1 cellular context compared by ENCODE assay signal in genomic region chr4:184350213-184350817, GRCh38.
TF ChIP-seq lines count a peak whose summit lies in the region.

No MANE protein-coding gene starts in this region.

TF ChIP-seq in HepG2, 621 proteins besides CTCF, POLR2A, EP300 and RAD21 (continued from another document):
- TF ChIP-seq ARID4A (CRISPR knock-in tag; IDR thresholded peaks at IDR 0.05; ENCODE audit: borderline replicate concordance), result no peak
- TF ChIP-seq KLF6 (CRISPR knock-in tag; IDR thresholded peaks at IDR 0.05), result no peak
- TF ChIP-seq ZNF468 (CRISPR knock-in tag; IDR thresholded peaks at IDR 0.05), result no peak
- TF ChIP-seq IRF9 (CRISPR knock-in tag; IDR thresholded peaks at IDR 0.05; ENCODE audit: borderline replicate concordance), result no peak
- TF ChIP-seq, protein P1, sequence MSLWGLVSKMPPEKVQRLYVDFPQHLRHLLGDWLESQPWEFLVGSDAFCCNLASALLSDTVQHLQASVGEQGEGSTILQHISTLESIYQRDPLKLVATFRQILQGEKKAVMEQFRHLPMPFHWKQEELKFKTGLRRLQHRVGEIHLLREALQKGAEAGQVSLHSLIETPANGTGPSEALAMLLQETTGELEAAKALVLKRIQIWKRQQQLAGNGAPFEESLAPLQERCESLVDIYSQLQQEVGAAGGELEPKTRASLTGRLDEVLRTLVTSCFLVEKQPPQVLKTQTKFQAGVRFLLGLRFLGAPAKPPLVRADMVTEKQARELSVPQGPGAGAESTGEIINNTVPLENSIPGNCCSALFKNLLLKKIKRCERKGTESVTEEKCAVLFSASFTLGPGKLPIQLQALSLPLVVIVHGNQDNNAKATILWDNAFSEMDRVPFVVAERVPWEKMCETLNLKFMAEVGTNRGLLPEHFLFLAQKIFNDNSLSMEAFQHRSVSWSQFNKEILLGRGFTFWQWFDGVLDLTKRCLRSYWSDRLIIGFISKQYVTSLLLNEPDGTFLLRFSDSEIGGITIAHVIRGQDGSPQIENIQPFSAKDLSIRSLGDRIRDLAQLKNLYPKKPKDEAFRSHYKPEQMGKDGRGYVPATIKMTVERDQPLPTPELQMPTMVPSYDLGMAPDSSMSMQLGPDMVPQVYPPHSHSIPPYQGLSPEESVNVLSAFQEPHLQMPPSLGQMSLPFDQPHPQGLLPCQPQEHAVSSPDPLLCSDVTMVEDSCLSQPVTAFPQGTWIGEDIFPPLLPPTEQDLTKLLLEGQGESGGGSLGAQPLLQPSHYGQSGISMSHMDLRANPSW (CRISPR knock-in tag; IDR thresholded peaks at IDR 0.05; ENCODE audit: borderline replicate concordance), result no peak
- TF ChIP-seq, protein P2, sequence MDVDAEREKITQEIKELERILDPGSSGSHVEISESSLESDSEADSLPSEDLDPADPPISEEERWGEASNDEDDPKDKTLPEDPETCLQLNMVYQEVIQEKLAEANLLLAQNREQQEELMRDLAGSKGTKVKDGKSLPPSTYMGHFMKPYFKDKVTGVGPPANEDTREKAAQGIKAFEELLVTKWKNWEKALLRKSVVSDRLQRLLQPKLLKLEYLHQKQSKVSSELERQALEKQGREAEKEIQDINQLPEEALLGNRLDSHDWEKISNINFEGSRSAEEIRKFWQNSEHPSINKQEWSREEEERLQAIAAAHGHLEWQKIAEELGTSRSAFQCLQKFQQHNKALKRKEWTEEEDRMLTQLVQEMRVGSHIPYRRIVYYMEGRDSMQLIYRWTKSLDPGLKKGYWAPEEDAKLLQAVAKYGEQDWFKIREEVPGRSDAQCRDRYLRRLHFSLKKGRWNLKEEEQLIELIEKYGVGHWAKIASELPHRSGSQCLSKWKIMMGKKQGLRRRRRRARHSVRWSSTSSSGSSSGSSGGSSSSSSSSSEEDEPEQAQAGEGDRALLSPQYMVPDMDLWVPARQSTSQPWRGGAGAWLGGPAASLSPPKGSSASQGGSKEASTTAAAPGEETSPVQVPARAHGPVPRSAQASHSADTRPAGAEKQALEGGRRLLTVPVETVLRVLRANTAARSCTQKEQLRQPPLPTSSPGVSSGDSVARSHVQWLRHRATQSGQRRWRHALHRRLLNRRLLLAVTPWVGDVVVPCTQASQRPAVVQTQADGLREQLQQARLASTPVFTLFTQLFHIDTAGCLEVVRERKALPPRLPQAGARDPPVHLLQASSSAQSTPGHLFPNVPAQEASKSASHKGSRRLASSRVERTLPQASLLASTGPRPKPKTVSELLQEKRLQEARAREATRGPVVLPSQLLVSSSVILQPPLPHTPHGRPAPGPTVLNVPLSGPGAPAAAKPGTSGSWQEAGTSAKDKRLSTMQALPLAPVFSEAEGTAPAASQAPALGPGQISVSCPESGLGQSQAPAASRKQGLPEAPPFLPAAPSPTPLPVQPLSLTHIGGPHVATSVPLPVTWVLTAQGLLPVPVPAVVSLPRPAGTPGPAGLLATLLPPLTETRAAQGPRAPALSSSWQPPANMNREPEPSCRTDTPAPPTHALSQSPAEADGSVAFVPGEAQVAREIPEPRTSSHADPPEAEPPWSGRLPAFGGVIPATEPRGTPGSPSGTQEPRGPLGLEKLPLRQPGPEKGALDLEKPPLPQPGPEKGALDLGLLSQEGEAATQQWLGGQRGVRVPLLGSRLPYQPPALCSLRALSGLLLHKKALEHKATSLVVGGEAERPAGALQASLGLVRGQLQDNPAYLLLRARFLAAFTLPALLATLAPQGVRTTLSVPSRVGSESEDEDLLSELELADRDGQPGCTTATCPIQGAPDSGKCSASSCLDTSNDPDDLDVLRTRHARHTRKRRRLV (CRISPR knock-in tag; IDR thresholded peaks at IDR 0.05), result no peak
- TF ChIP-seq ATF7 (IDR thresholded peaks at IDR 0.05), result no peak
- TF ChIP-seq ATF7 (CRISPR knock-in tag; IDR thresholded peaks at IDR 0.05), result no peak
- TF ChIP-seq SNAI1 (CRISPR knock-in tag; IDR thresholded peaks at IDR 0.05; ENCODE audit: borderline replicate concordance), result no peak
TF ChIP-seq in HepG2: peak in this region for 0.
